In the genomic region with DNA sequence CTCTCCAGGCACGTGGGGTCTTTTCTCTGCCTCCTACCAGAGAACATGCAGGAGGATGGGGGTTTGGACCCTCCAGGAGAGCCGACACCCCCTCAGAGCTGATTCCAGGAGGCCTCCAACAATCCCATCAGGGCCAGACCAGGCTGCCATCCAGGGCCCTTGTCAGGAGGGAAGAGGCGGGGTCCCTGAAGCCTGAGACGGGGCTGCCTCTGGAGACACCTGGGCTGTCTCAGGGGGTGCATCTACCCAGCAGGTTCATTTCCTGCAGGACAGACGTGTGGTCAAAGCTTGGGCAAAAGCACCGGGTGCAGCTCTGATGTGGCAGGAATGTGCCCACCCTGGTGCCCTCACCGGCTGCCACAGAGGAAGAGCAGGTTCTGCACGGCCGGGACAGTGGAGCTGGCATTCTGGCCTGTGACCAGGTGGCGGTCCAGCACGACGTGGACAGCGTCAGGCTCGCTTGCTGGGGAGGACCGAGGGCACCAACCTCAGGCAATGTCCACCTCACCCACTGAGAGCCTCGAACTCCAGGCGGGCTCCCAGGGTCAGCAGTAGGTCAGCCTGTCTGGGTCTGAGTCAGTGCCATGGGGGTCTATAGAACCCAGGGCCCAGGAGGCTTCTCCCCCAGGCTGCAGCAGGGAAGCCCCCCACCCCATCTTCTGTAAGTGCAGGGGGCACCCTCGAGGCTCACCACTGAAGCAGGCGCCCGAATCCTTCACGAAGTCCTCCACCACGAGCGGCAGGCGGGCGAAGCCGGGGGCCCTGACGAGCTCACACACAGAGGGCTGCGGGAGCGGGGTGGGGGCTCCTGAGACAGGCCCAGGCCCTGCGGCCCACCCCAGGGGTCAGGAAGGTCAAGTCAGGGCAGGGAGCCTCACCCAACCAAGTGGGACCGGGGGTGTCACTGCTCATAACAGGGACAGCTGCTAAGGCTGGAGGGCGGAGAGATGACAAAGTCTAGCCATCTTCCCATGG, we compare ENCODE assay signal across 1 cellular context.
TF ChIP-seq lines count a peak whose summit lies in the region.

No MANE protein-coding gene starts in this region.

TF ChIP-seq in WTC11, 78 proteins besides CTCF, POLR2A, EP300 and RAD21 (continued from another document):
- TF ChIP-seq, protein P1, sequence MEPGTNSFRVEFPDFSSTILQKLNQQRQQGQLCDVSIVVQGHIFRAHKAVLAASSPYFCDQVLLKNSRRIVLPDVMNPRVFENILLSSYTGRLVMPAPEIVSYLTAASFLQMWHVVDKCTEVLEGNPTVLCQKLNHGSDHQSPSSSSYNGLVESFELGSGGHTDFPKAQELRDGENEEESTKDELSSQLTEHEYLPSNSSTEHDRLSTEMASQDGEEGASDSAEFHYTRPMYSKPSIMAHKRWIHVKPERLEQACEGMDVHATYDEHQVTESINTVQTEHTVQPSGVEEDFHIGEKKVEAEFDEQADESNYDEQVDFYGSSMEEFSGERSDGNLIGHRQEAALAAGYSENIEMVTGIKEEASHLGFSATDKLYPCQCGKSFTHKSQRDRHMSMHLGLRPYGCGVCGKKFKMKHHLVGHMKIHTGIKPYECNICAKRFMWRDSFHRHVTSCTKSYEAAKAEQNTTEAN (CRISPR knock-in tag; IDR thresholded peaks at IDR 0.05) = no peak
- no peak for TF ChIP-seq SOX15 (CRISPR knock-in tag; IDR thresholded peaks at IDR 0.05)
- TF ChIP-seq, protein P2, sequence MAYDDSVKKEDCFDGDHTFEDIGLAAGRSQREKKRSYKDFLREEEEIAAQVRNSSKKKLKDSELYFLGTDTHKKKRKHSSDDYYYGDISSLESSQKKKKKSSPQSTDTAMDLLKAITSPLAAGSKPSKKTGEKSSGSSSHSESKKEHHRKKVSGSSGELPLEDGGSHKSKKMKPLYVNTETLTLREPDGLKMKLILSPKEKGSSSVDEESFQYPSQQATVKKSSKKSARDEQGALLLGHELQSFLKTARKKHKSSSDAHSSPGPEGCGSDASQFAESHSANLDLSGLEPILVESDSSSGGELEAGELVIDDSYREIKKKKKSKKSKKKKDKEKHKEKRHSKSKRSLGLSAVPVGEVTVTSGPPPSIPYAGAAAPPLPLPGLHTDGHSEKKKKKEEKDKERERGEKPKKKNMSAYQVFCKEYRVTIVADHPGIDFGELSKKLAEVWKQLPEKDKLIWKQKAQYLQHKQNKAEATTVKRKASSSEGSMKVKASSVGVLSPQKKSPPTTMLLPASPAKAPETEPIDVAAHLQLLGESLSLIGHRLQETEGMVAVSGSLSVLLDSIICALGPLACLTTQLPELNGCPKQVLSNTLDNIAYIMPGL (CRISPR knock-in tag; IDR thresholded peaks at IDR 0.05) = no peak
- TF ChIP-seq FOXP1 (CRISPR knock-in tag; IDR thresholded peaks at IDR 0.05; ENCODE audit: borderline replicate concordance) = no peak
- TF ChIP-seq ZMAT4 (CRISPR knock-in tag; IDR thresholded peaks at IDR 0.05) = no peak
- TF ChIP-seq CREM (CRISPR knock-in tag; IDR thresholded peaks at IDR 0.05) = no peak
- no peak for TF ChIP-seq SMAD4 (CRISPR knock-in tag; IDR thresholded peaks at IDR 0.05)
